Comparison of ENCODE assay signal across 1 cellular context in the genomic region with DNA sequence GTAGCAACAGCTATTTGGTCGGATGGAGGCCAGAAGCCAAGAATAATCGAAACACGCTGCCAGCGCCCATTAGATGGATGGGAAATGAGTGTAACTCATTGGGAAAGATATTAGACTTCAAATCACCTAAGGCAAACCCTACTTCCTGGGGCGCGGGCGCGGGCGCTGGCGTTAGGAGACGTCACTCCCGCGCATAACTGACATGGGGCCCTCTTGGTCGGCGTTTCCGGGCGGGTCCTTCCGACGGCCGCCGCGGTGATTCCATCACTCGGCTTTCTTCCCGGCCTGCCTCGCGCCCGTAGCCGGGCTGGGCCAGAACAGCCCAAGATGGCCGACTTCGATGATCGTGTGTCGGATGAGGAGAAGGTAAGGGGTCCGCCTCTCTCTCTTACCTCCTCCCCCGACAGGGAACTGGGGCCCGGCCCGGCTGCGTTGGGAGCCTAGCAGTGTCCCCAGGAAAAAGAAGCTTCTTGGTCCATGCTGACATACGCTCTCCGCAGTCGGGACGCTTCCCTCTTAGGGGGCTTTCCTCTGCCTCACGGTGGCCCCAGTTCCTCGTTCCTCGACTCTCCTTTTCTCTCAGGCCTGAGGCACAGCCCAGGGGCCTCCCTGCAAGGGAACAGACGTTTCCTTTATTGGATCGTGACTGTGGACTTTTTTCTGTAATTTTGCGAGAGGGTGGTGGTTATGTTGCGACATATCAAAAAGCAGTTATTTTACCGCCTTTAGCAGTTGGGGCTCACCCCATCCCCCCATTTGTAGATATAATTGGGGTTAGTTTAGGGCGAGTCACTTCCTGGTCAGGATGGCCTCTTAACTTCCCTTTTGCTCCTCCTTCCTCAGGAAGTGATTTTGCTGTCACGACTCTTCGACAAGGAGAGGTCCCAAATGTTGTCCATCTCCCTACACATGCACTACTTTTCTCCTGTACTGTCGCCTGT.
TF ChIP-seq lines count a peak whose summit lies in the region.

A gene (plus strand): TSS at position 315 of the 941 bp plus-strand sequence. CDS start 13 bp downstream, at position 328.

TF ChIP-seq in SK-N-SH, 30 proteins besides CTCF, POLR2A, EP300 and RAD21 (continued from another document):
- TF ChIP-seq, protein P1, sequence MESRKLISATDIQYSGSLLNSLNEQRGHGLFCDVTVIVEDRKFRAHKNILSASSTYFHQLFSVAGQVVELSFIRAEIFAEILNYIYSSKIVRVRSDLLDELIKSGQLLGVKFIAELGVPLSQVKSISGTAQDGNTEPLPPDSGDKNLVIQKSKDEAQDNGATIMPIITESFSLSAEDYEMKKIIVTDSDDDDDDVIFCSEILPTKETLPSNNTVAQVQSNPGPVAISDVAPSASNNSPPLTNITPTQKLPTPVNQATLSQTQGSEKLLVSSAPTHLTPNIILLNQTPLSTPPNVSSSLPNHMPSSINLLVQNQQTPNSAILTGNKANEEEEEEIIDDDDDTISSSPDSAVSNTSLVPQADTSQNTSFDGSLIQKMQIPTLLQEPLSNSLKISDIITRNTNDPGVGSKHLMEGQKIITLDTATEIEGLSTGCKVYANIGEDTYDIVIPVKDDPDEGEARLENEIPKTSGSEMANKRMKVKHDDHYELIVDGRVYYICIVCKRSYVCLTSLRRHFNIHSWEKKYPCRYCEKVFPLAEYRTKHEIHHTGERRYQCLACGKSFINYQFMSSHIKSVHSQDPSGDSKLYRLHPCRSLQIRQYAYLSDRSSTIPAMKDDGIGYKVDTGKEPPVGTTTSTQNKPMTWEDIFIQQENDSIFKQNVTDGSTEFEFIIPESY (IDR thresholded peaks at IDR 0.05; ENCODE audit: borderline replicate concordance, low read depth): 0 out of 2 replicates have a peak, but pooled peaks have one; percentile 27
- TF ChIP-seq JUND (IDR thresholded peaks at IDR 0.05) (no peak), TAF1 (IDR thresholded peaks at IDR 0.05; ENCODE audit: borderline replicate concordance, low read depth, low read length) (peak; percentile 98)
TF ChIP-seq in SK-N-SH: peak in this region for 13.
